ENCODE assay signal across 8 cellular contexts in genomic region chr2:205682239-205683021, GRCh38. TPM values are rescaled to one million over a fixed set of nuclear protein-coding genes. Genes with fewer than 3 reads are reported as not detected.
DNase-seq lines count a peak whose midpoint lies in the region; ATAC-seq and TF ChIP-seq lines count a peak whose summit lies in the region.

NRP2 (plus strand) TSS chr2:205682501; CDS start chr2:205683291, 790 bp downstream.

- peaks cover 50% of the 10 kb centered on the region for H3K27me3 ChIP-seq in BLaER1

- no peaks in the 10 kb centered on the region for H3K36me3 Mint-ChIP-seq in activated CD8-positive, alpha-beta memory T cell treated with anti-CD3 and anti-CD28 coated beads, Interleukin-2, amount 10 ng/mL, durations not matched to agents 7 days and 5 days
- peaks cover 23% of the 10 kb centered on the region for H3K36me3 Mint-ChIP-seq in endothelial cell (ENCODE audit: low read depth, unreplicated experiment)
- H3K36me3 Mint-ChIP-seq in memory B cell = no peaks in the 10 kb centered on the region
- H3K36me3 Mint-ChIP-seq in stimulated activated memory B cell treated with anti-CD40 and anti-IgM and Interleukin-4, amounts not matched to agents 10 μg/mL and 1 μg/mL and 100 μg/mL, for 72 hours = no peaks in the 10 kb centered on the region

- no peaks in the 10 kb centered on the region for H4K20me1 ChIP-seq in BLaER1

- peak within 1 kb of the TSS; percentile 71 for H3K4me3 ChIP-seq in BLaER1

- ATAC-seq in GM19397 (IDR thresholded peaks at IDR 0.05; ENCODE audit: unreplicated experiment) (peak; percentile 68), HG03442 (IDR thresholded peaks at IDR 0.05; ENCODE audit: unreplicated experiment) (peak; percentile 64), memory B cell (ENCODE audit: low read depth) (peak; percentile 81)
- ATAC-seq in activated CD8-positive, alpha-beta memory T cell treated with anti-CD3 and anti-CD28 coated beads, Interleukin-2, amount 10 ng/mL, durations not matched to agents 7 days and 5 days = peak; percentile 84
- peak; percentile 89 for ATAC-seq in stimulated activated memory B cell treated with anti-CD40 and anti-IgM and Interleukin-4, amounts not matched to agents 10 μg/mL and 1 μg/mL and 100 μg/mL, for 72 hours

- peaks cover 64% of the 10 kb centered on the region for H3K4me1 ChIP-seq in BLaER1

- H3K27ac ChIP-seq in BLaER1 = peak within 1 kb of the TSS; percentile 71

- CTCF ChIA-PET in activated CD8-positive, alpha-beta memory T cell treated with anti-CD3 and anti-CD28 coated beads, Interleukin-2, amount 10 ng/mL, durations not matched to agents 7 days and 5 days (lab: Charles Lee) = no interaction called here

- H3K27ac Mint-ChIP-seq in activated CD8-positive, alpha-beta memory T cell treated with anti-CD3 and anti-CD28 coated beads, Interleukin-2, amount 10 ng/mL, durations not matched to agents 7 days and 5 days = no peak within 1 kb of the TSS
- H3K27ac Mint-ChIP-seq in endothelial cell (ENCODE audit: unreplicated experiment) = peak within 1 kb of the TSS; percentile 84
- H3K27ac Mint-ChIP-seq in memory B cell = peak within 1 kb of the TSS; percentile 56
- peak within 1 kb of the TSS; percentile 31 for H3K27ac Mint-ChIP-seq in stimulated activated memory B cell treated with anti-CD40 and anti-IgM and Interleukin-4, amounts not matched to agents 10 μg/mL and 1 μg/mL and 100 μg/mL, for 72 hours

- peaks cover 74% of the 10 kb centered on the region for H3K27me3 Mint-ChIP-seq in activated CD8-positive, alpha-beta memory T cell treated with anti-CD3 and anti-CD28 coated beads, Interleukin-2, amount 10 ng/mL, durations not matched to agents 7 days and 5 days
- H3K27me3 Mint-ChIP-seq in endothelial cell (ENCODE audit: unreplicated experiment) = peaks cover 21% of the 10 kb centered on the region
- peaks cover 12% of the 10 kb centered on the region for H3K27me3 Mint-ChIP-seq in memory B cell
- H3K27me3 Mint-ChIP-seq in stimulated activated memory B cell treated with anti-CD40 and anti-IgM and Interleukin-4, amounts not matched to agents 10 μg/mL and 1 μg/mL and 100 μg/mL, for 72 hours = peaks cover 34% of the 10 kb centered on the region

- no peaks in the 10 kb centered on the region for H3K9me3 ChIP-seq in BLaER1

- H3K9me3 Mint-ChIP-seq in activated CD8-positive, alpha-beta memory T cell treated with anti-CD3 and anti-CD28 coated beads, Interleukin-2, amount 10 ng/mL, durations not matched to agents 7 days and 5 days (ENCODE audit: low read depth) = no peaks in the 10 kb centered on the region
- H3K9me3 Mint-ChIP-seq in endothelial cell (ENCODE audit: unreplicated experiment) (no peaks in the 10 kb centered on the region), memory B cell (no peaks in the 10 kb centered on the region)
- H3K9me3 Mint-ChIP-seq in stimulated activated memory B cell treated with anti-CD40 and anti-IgM and Interleukin-4, amounts not matched to agents 10 μg/mL and 1 μg/mL and 100 μg/mL, for 72 hours = no peaks in the 10 kb centered on the region

- peak; percentile 96 for DNase-seq in NCI-H82 (lab: John Stamatoyannopoulos, UW)
- DNase-seq in activated CD8-positive, alpha-beta memory T cell treated with anti-CD3 and anti-CD28 coated beads, Interleukin-2, amount 10 ng/mL, durations not matched to agents 7 days and 5 days = peak; percentile 52
- peak; percentile 81 for DNase-seq in endothelial cell (ENCODE audit: low spot score)
- peak; percentile 53 to 67 for DNase-seq in memory B cell (ENCODE audit: low spot score in 2 of 2)

- peak within 1 kb of the TSS; percentile 93 for H3K4me2 ChIP-seq in BLaER1

- H3K4me1 Mint-ChIP-seq in activated CD8-positive, alpha-beta memory T cell treated with anti-CD3 and anti-CD28 coated beads, Interleukin-2, amount 10 ng/mL, durations not matched to agents 7 days and 5 days = peaks cover 14% of the 10 kb centered on the region
- H3K4me1 Mint-ChIP-seq in endothelial cell (ENCODE audit: unreplicated experiment) (peaks cover 52% of the 10 kb centered on the region), memory B cell (peaks cover 29% of the 10 kb centered on the region)
- peaks cover 56% of the 10 kb centered on the region for H3K4me1 Mint-ChIP-seq in stimulated activated memory B cell treated with anti-CD40 and anti-IgM and Interleukin-4, amounts not matched to agents 10 μg/mL and 1 μg/mL and 100 μg/mL, for 72 hours

- H3K4me3 Mint-ChIP-seq in activated CD8-positive, alpha-beta memory T cell treated with anti-CD3 and anti-CD28 coated beads, Interleukin-2, amount 10 ng/mL, durations not matched to agents 7 days and 5 days = peak within 1 kb of the TSS; percentile 56
- peak within 1 kb of the TSS; percentile 97 for H3K4me3 Mint-ChIP-seq in endothelial cell (ENCODE audit: unreplicated experiment)
- peak within 1 kb of the TSS; percentile 91 for H3K4me3 Mint-ChIP-seq in memory B cell
- peak within 1 kb of the TSS; percentile 89 for H3K4me3 Mint-ChIP-seq in stimulated activated memory B cell treated with anti-CD40 and anti-IgM and Interleukin-4, amounts not matched to agents 10 μg/mL and 1 μg/mL and 100 μg/mL, for 72 hours

- no peak for TF ChIP-seq CTCF in endothelial cell (IDR thresholded peaks at IDR 0.05; ENCODE audit: unreplicated experiment)

- no peaks in the 10 kb centered on the region for H3K36me3 ChIP-seq in BLaER1

- peak within 1 kb of the TSS; percentile 73 for H3K9ac ChIP-seq in BLaER1

RNA-seq across cellular contexts. Expression of gene NRP2, which starts in this region (rescaled TPM):
- total RNA-seq in activated CD8-positive, alpha-beta memory T cell treated with anti-CD3 and anti-CD28 coated beads, Interleukin-2, amount 10 ng/mL, durations not matched to agents 7 days and 5 days = 1 to 10 TPM in 1 of 2 experiments, under 1 TPM in 1; 0.26 to 5.7 TPM
- 258 TPM for total RNA-seq in endothelial cell (ENCODE audit: unreplicated experiment)

Comparison
In these comparisons a context has a peak if more than half of its experiments do, and no peak if none do; other contexts are left out.
1. Peak in every context shown above with its lines: DNase-seq, ATAC-seq, H3K4me3 ChIP-seq and H3K27ac ChIP-seq.
2. RNA of gene NRP2 (total RNA-seq): 258 TPM in endothelial cell (single experiment); 0.26 to 5.7 TPM in activated CD8-positive, alpha-beta memory T cell treated with anti-CD3 and anti-CD28 coated beads, Interleukin-2, amount 10 ng/mL, durations not matched to agents 7 days and 5 days; every median in the first group is over 10 times any median in the second.